17 cellular contexts compared by ENCODE assay signal in genomic region chr14:38705220-38705619, GRCh38.
"Had no signal": no experiment of that assay in that cellular context is flagged by ENCODE, and none has a peak within 500 bp of the region (broad histone marks: within the 10 kb centered on the region; RNA-seq: fewer than 3 reads in every experiment).

No MANE protein-coding gene starts in this region.

- H3K4me3 Mint-ChIP-seq: immature natural killer cell; naive thymus-derived CD4-positive, alpha-beta T cell; stimulated activated effector memory CD8-positive, alpha-beta T cell treated with anti-CD3 and anti-CD28 coated beads, Interleukin-12 subunit alpha, Interleukin-12 subunit beta, amount 100 ng/mL, for 72 hours; type B pancreatic cell had no signal

- H3K4me2 ChIP-seq: smooth muscle cell had no signal

- H3K27ac ChIP-seq: gastrocnemius medialis, left lung, suprapubic skin, thyroid gland had no signal

- H3K36me3 Mint-ChIP-seq: immature natural killer cell; naive thymus-derived CD4-positive, alpha-beta T cell; stimulated activated effector memory CD8-positive, alpha-beta T cell treated with anti-CD3 and anti-CD28 coated beads, Interleukin-12 subunit alpha, Interleukin-12 subunit beta, amount 100 ng/mL, for 72 hours; type B pancreatic cell had no signal

- H3K36me3 ChIP-seq: gastrocnemius medialis, left lung, suprapubic skin, thyroid gland had no signal

- H3K9me3 ChIP-seq: gastrocnemius medialis, left lung, suprapubic skin, thyroid gland had no signal

- H3K27me3 Mint-ChIP-seq: type B pancreatic cell had no signal

- H3K4me3 ChIP-seq: gastrocnemius medialis, left lung, lung, smooth muscle cell, suprapubic skin, thyroid gland had no signal

- H3K27me3 ChIP-seq: gastrocnemius medialis, left lung, suprapubic skin, thyroid gland had no signal

- H3K9me3 Mint-ChIP-seq: type B pancreatic cell had no signal

- DNase-seq: effector memory CD4-positive, alpha-beta T cell; gastrocnemius medialis; immature natural killer cell; left lung; mesenchymal stem cell; naive thymus-derived CD4-positive, alpha-beta T cell; posterior cingulate gyrus; stimulated activated CD4-positive, alpha-beta T cell treated with anti-CD3 and anti-CD28 coated beads, Interleukin-2, amount 100 ng/mL, for 48 hours; stimulated activated CD8-positive, alpha-beta memory T cell treated with anti-CD3 and anti-CD28 coated beads, Interleukin-4, amount 100 ng/mL, for 48 hours; stimulated activated naive CD8-positive, alpha-beta T cell treated with anti-CD3 and anti-CD28 coated beads, Interleukin-15, Interleukin-2, amounts not matched to agents 100 U/mL and 50 U/mL, for 24 hours; thyroid gland had no signal

- H3K27ac Mint-ChIP-seq: immature natural killer cell; naive thymus-derived CD4-positive, alpha-beta T cell; stimulated activated effector memory CD8-positive, alpha-beta T cell treated with anti-CD3 and anti-CD28 coated beads, Interleukin-12 subunit alpha, Interleukin-12 subunit beta, amount 100 ng/mL, for 72 hours; type B pancreatic cell had no signal

- H3K4me1 ChIP-seq: gastrocnemius medialis, left lung, suprapubic skin, thyroid gland had no signal

- ATAC-seq: esophagus mucosa; gastrocnemius medialis; left lung; naive thymus-derived CD4-positive, alpha-beta T cell; stimulated activated effector memory CD8-positive, alpha-beta T cell treated with anti-CD3 and anti-CD28 coated beads, Interleukin-12 subunit alpha, Interleukin-12 subunit beta, amount 100 ng/mL, for 72 hours; stimulated activated naive CD8-positive, alpha-beta T cell treated with anti-CD3 and anti-CD28 coated beads, Interleukin-15, Interleukin-2, amounts not matched to agents 100 U/mL and 50 U/mL, for 24 hours had no signal

- H3K4me1 Mint-ChIP-seq: immature natural killer cell; naive thymus-derived CD4-positive, alpha-beta T cell; stimulated activated effector memory CD8-positive, alpha-beta T cell treated with anti-CD3 and anti-CD28 coated beads, Interleukin-12 subunit alpha, Interleukin-12 subunit beta, amount 100 ng/mL, for 72 hours had no signal
